8 cellular contexts compared by ENCODE assay signal in genomic region chr19:7925171-7925837, GRCh38. TPM values are rescaled to one million over a fixed set of nuclear protein-coding genes. Genes with fewer than 3 reads are reported as not detected.
DNase-seq lines count a peak whose midpoint lies in the region; ATAC-seq and TF ChIP-seq lines count a peak whose summit lies in the region.

No MANE protein-coding gene starts in this region.

- H3K27me3 ChIP-seq in trophoblast cell (ENCODE audit: insufficient read depth, low read length) (no peaks in the 10 kb centered on the region), upper lobe of left lung (peaks cover 0 to 5% (median 0%) of the 10 kb centered on the region in 4 donors)

- no peak for TF ChIP-seq EP300 in upper lobe of left lung (IDR thresholded peaks at IDR 0.05)

- peaks cover 3% of the 10 kb centered on the region for H3K79me1 ChIP-seq in trophoblast cell (ENCODE audit: low read length)

- WGBS in trophoblast cell (ENCODE audit: extremely low coverage, insufficient coverage, insufficient read length), result no CpG with 5 or more reads among the region's 95 CpGs
- 0% methylated on average over 31 of the region's 95 CpGs; no CpG with 5 or more reads in 1 of the 2 donors for WGBS in upper lobe of left lung, 2 donors

- H3K79me2 ChIP-seq in trophoblast cell (ENCODE audit: control insufficient read depth, insufficient read depth, low read length, poor library complexity), result peaks cover under 1% of the 10 kb centered on the region

- ATAC-seq in upper lobe of left lung (ENCODE audit: low FRiP score in 2 of 2) (no peak), GM18870 (IDR thresholded peaks at IDR 0.05; ENCODE audit: unreplicated experiment) (no peak)

- H2BK12ac ChIP-seq in trophoblast cell (ENCODE audit: low read length), result no peak overlapping the region

- no peak for TF ChIP-seq POLR2A in upper lobe of left lung (IDR thresholded peaks at IDR 0.05)

- no peak overlapping the region for H3K23ac ChIP-seq in trophoblast cell (ENCODE audit: low read length)

- no peak overlapping the region for H2BK120ac ChIP-seq in trophoblast cell (ENCODE audit: insufficient read depth, low read length, poor library complexity)

- peak overlapping the region; percentile 12 for H4K8ac ChIP-seq in trophoblast cell (ENCODE audit: low read depth, low read length)

- H3K9me3 ChIP-seq in KOPT-K1 (ENCODE audit: insufficient read depth, low read length, poor library complexity, severe bottlenecking) (no peaks in the 10 kb centered on the region), trophoblast cell (ENCODE audit: insufficient read depth, low read depth, low read length) (no peaks in the 10 kb centered on the region), upper lobe of left lung (no peaks in the 10 kb centered on the region)

- H2AFZ ChIP-seq in trophoblast cell (ENCODE audit: insufficient read depth, low read length, poor library complexity), result peak overlapping the region; percentile 40

- peak overlapping the region; percentile 18 for H3K4ac ChIP-seq in trophoblast cell (ENCODE audit: low read depth, low read length)

- peak overlapping the region; percentile 54 for H3K18ac ChIP-seq in trophoblast cell (ENCODE audit: low read length)

- H3K4me3 ChIP-seq in trophoblast cell (ENCODE audit: low read depth, low read length) (peak overlapping the region; percentile 72), upper lobe of left lung (peak overlapping the region; percentile 33 to 67 (median 58))

- TF ChIP-seq CTCF in upper lobe of left lung (IDR thresholded peaks at IDR 0.05), result peak; percentile 71 to 92 (median 89)

- no peak overlapping the region for H4K12ac ChIP-seq in trophoblast cell (ENCODE audit: low read depth, low read length)

- peak; percentile 14 for DNase-seq in DMS53 treated with DMSO at 0.1 percent for 48 hours (lab: John Stamatoyannopoulos, UW; ENCODE audit: unreplicated experiment)
- DNase-seq in SHP77 (lab: John Stamatoyannopoulos, UW), result peak; percentile 53 to 68
- peak; percentile 53 for DNase-seq in activated effector memory CD4-positive, alpha-beta T cell treated with Interleukin-2 at 50 U/mL for 16 hours
- peak; percentile 92 for DNase-seq in germinal center (ENCODE audit: low spot score)
- peak; percentile 35 to 73 for DNase-seq in trophoblast cell
- DNase-seq in upper lobe of left lung, result peak; percentile 73 to 93

- no peak overlapping the region for H2AK5ac ChIP-seq in trophoblast cell (ENCODE audit: low read length)

- peak overlapping the region; percentile 14 for H3K14ac ChIP-seq in trophoblast cell (ENCODE audit: low read length)

- H2BK5ac ChIP-seq in trophoblast cell (ENCODE audit: low read depth, low read length, poor library complexity), result no peak overlapping the region

- no peak overlapping the region for H4K91ac ChIP-seq in trophoblast cell (ENCODE audit: low read depth, low read length)

- H3K27ac ChIP-seq in KOPT-K1 (ENCODE audit: low read depth, low read length, poor library complexity, severe bottlenecking) (peak overlapping the region; percentile 14), trophoblast cell (ENCODE audit: low read depth, low read length) (no peak overlapping the region), upper lobe of left lung (peak overlapping the region in 1 of 4 donors; percentile 60)

- H3K4me1 ChIP-seq in trophoblast cell (ENCODE audit: control insufficient read depth in 1 of 2, insufficient read depth in 2 of 2, low read length in 2 of 2) (peaks cover 8 to 15% of the 10 kb centered on the region in 2 experiments), upper lobe of left lung (peaks cover 23 to 51% (median 36%) of the 10 kb centered on the region in 4 donors)

- peak overlapping the region; percentile 63 for H3K4me2 ChIP-seq in trophoblast cell (ENCODE audit: low read length)

- H3K36me3 ChIP-seq in KOPT-K1 (ENCODE audit: insufficient read depth, low read length) (peaks cover 33% of the 10 kb centered on the region), trophoblast cell (ENCODE audit: control insufficient read depth in 1 of 2, insufficient read depth in 2 of 2, low read length in 2 of 2) (peaks cover 26% of the 10 kb centered on the region in 2 experiments), upper lobe of left lung (peaks cover 0 to 22% (median 16%) of the 10 kb centered on the region in 4 donors)

- H3K9ac ChIP-seq in trophoblast cell (ENCODE audit: low read length), result peak overlapping the region; percentile 65

RNA-seq across cellular contexts. Expression of gene CTXN1, which starts 0.6 kb away (rescaled TPM):
- polyA plus RNA-seq in trophoblast cell (2013), result 21.5 and 23.0 TPM in 2 replicates
- 10 to 100 TPM in 3 of 6 donors, 1 to 10 TPM in 3; 1.2 to 28.3 (median 13.4) TPM for total RNA-seq in upper lobe of left lung

RNA-seq across cellular contexts. Expression of gene SNAPC2, which starts 5.2 kb away (rescaled TPM):
- polyA plus RNA-seq in trophoblast cell (2013), result 16.9 and 18.3 TPM in 2 replicates
- total RNA-seq in upper lobe of left lung, result 10 to 100 TPM in 5 of 6 donors, 1 to 10 TPM in 1; 5.2 to 28.0 (median 19.2) TPM

RNA-seq across cellular contexts. Expression of gene TGFBR3L, which starts 10.7 kb away (rescaled TPM):
- polyA plus RNA-seq in trophoblast cell (2013), result 0.64 and 0.90 TPM in 2 replicates
- total RNA-seq in upper lobe of left lung, result 1 to 10 TPM in 1 of 6 donors, under 1 TPM in 1, not detected in 4; 0.37 to 1.1 TPM

RNA-seq across cellular contexts. Expression of gene TIMM44, which starts 18.2 kb away (rescaled TPM):
- 55.8 and 58.2 TPM in 2 replicates for polyA plus RNA-seq in trophoblast cell (2013)
- total RNA-seq in upper lobe of left lung, result 10 to 100 TPM; 39.8 to 83.2 (median 52.7) TPM

RNA-seq across cellular contexts. Expression of gene MAP2K7, which starts 21.6 kb away (rescaled TPM):
- 32.6 and 34.8 TPM in 2 replicates for polyA plus RNA-seq in trophoblast cell (2013)
- total RNA-seq in upper lobe of left lung, result 10 to 100 TPM; 21.1 to 61.8 (median 33.0) TPM

Comparison
In these comparisons a context has a peak if more than half of its experiments do, and no peak if none do; other contexts are left out.
1. DNase-seq: peak in every context shown above with its lines; median percentile 92 in germinal center; 83 in upper lobe of left lung; 60 in SHP77; 54 in trophoblast cell; 53 in activated effector memory CD4-positive, alpha-beta T cell treated with Interleukin-2 at 50 U/mL for 16 hours; 14 in DMS53 treated with DMSO at 0.1 percent for 48 hours.